ENCODE assay signal across 8 cellular contexts in genomic region chr2:178478442-178479274, GRCh38. TPM values are rescaled to one million over a fixed set of nuclear protein-coding genes. Genes with fewer than 3 reads are reported as not detected.
DNase-seq lines count a peak whose midpoint lies in the region; ATAC-seq lines count a peak whose summit lies in the region.

FKBP7 (minus strand) TSS chr2:178478600; CDS start chr2:178478499, 101 bp downstream.

- DNase-seq in AML-193 (lab: John Stamatoyannopoulos, UW) (peak; percentile 65 to 69), NCI-H510A treated with DMSO at 0.1 percent for 48 hours (lab: John Stamatoyannopoulos, UW) (peak; percentile 99)
- peak; percentile 89 for DNase-seq in activated CD4-positive, alpha-beta T cell treated with anti-CD3 and anti-CD28 coated beads for 36 hours
- DNase-seq in stimulated activated CD4-positive, alpha-beta T cell treated with anti-CD3 and anti-CD28 coated beads, Interleukin-1b, Interleukin-23, amount 100 ng/mL, for 4 hours (ENCODE audit: low read depth in 2 of 2) = peak; percentile 72 to 76

- H3K27me3 Mint-ChIP-seq in activated CD4-positive, alpha-beta T cell treated with anti-CD3 and anti-CD28 coated beads for 36 hours = no peaks in the 10 kb centered on the region

- CTCF ChIA-PET in activated CD4-positive, alpha-beta T cell treated with anti-CD3 and anti-CD28 coated beads for 36 hours (lab: Charles Lee) = interaction anchor here (1.3 kb wide), 1 partner anchor 41 kb away, joined by 4 read pairs; no protein-coding TSS in a partner anchor

- peaks cover 2% of the 10 kb centered on the region for H3K36me3 Mint-ChIP-seq in activated CD4-positive, alpha-beta T cell treated with anti-CD3 and anti-CD28 coated beads for 36 hours (ENCODE audit: low read depth)

- no peaks in the 10 kb centered on the region for H3K27me3 ChIP-seq in layer of hippocampus (ENCODE audit: control insufficient read depth, insufficient read depth, low read length)

- H3K9me3 Mint-ChIP-seq in activated CD4-positive, alpha-beta T cell treated with anti-CD3 and anti-CD28 coated beads for 36 hours (ENCODE audit: low read depth) = no peaks in the 10 kb centered on the region

- H3K27ac Mint-ChIP-seq in activated CD4-positive, alpha-beta T cell treated with anti-CD3 and anti-CD28 coated beads for 36 hours = peak within 1 kb of the TSS; percentile 97

- POLR2A ChIA-PET in activated CD4-positive, alpha-beta T cell treated with anti-CD3 and anti-CD28 coated beads for 36 hours (lab: Charles Lee) = no interaction called here

- intact Hi-C loops in activated CD4-positive, alpha-beta T cell treated with anti-CD3 and anti-CD28 coated beads for 36 hours (cut with DNase I, micrococcal nuclease) = loop anchor here (1.0 to 10.0 kb wide), 7 partner anchors 27 to 436 kb away; partner anchors contain the start of genes PJVK (in 2 of the 2) and PRKRA (in 2 of the 2)

- ATAC-seq in GM19035 (IDR thresholded peaks at IDR 0.05; ENCODE audit: unreplicated experiment) (peak; percentile 48), HG03354 (IDR thresholded peaks at IDR 0.05; ENCODE audit: poor library complexity, severe bottlenecking, unreplicated experiment) (peak; percentile 50)
- peak; percentile 73 for ATAC-seq in activated CD4-positive, alpha-beta T cell treated with anti-CD3 and anti-CD28 coated beads for 36 hours

- peaks cover 38% of the 10 kb centered on the region for H3K4me1 Mint-ChIP-seq in activated CD4-positive, alpha-beta T cell treated with anti-CD3 and anti-CD28 coated beads for 36 hours

- peak within 1 kb of the TSS; percentile 92 for H3K27ac ChIP-seq in cingulate gyrus (ENCODE audit: low read depth, low read length)
- H3K27ac ChIP-seq in layer of hippocampus (ENCODE audit: low read depth, low read length) = peak within 1 kb of the TSS; percentile 97

- H3K4me3 Mint-ChIP-seq in activated CD4-positive, alpha-beta T cell treated with anti-CD3 and anti-CD28 coated beads for 36 hours = peak within 1 kb of the TSS; percentile 89

RNA-seq across cellular contexts. Expression of gene FKBP7, which starts in this region (rescaled TPM):
- total RNA-seq in activated CD4-positive, alpha-beta T cell treated with anti-CD3 and anti-CD28 coated beads for 36 hours = 1 to 10 TPM; 3.4 to 4.8 TPM

Comparison
In these comparisons a context has a peak if more than half of its experiments do, and no peak if none do; other contexts are left out.
1. Peak in every context shown above with its lines: DNase-seq, ATAC-seq and H3K27ac ChIP-seq.